ENCODE assay signal across 8 cellular contexts in genomic region chr10:20945546-20946332, GRCh38. TPM values are rescaled to one million over a fixed set of nuclear protein-coding genes. Genes with fewer than 3 reads are reported as not detected.
"Had no signal": no experiment of that assay in that cellular context is flagged by ENCODE, and none has a peak within 500 bp of the region (broad histone marks: within the 10 kb centered on the region; RNA-seq: fewer than 3 reads in every experiment).

No MANE protein-coding gene starts in this region.

- ATAC-seq: HCT116 had no signal

- DNase-seq: GM23248, GOT3, H7, KG1 had no signal

- FAIRE-seq: HTR-8/SVneo had no signal

- H3K4me1 ChIP-seq: HAP-1 had no signal

- H3K27ac ChIP-seq: GM23248 had no signal

- H3K9ac ChIP-seq: GM23248 had no signal

- H3K36me3 ChIP-seq: HAP-1 had no signal

- H3K4me3 ChIP-seq: GM23248, HAP-1 had no signal

- H2AFZ ChIP-seq: GM23248 had no signal

RNA-seq across cellular contexts. Expression of gene NEBL, which starts 48.6 kb away (rescaled TPM):
- total RNA-seq: GM23248 had no signal
- polyA plus RNA-seq: GM23248, IgD-negative memory B cell had no signal
